In the genomic region with DNA sequence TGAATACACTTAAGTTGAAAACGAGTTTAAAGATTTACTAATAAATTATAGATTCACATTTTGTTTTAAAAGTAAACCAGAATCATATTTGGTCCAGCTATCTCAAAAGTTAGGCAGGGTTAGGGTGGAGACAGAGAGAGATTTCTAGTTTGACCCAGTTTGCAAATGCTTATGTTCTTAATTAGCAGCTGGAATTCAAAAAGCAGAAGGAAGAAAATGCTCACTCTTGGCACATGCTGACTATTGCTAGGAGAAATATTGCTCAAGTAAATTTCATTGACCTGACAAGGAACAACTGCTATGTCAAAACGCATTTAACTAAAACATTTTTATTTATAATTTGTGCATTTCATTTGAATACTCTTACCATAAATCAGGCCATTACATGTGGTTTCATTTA, we compare ENCODE assay signal across 16 cellular contexts.
DNase-seq lines count a peak whose midpoint lies in the region; ATAC-seq and TF ChIP-seq lines count a peak whose summit lies in the region.
"Had no signal": no experiment of that assay in that cellular context is flagged by ENCODE, and none has a peak within 500 bp of the region (broad histone marks: within the 10 kb centered on the region; RNA-seq: fewer than 3 reads in every experiment).

No MANE protein-coding gene starts in this region.

- DNase-seq in SIG-M5 treated with dmso at 0.1 percent for 504 hours (lab: John Stamatoyannopoulos, UW; ENCODE audit: unreplicated experiment) (peak; percentile 6), SIG-M5 (lab: John Stamatoyannopoulos, UW) (no peak), amniotic epithelial cell (ENCODE audit: low read depth) (peak; percentile 9), left ventricle myocardium superior (no peak), aorta (no peak), brain microvascular endothelial cell (no peak), NCI-H128 (lab: John Stamatoyannopoulos, UW; ENCODE audit: unreplicated experiment) (no peak)
- DNase-seq in activated CD4-positive, alpha-beta T cell treated with anti-CD3 and anti-CD28 coated beads for 1 hour: no peak
- DNase-seq: 8988T; activated effector memory CD4-positive, alpha-beta T cell treated with anti-CD3 and anti-CD28 coated beads, Interleukin-2, amount 50 U/mL, for 16 hours; CD8-positive, alpha-beta T cell; dermis blood vessel endothelial cell; NCI-H1694; psoas muscle; T-cell had no signal

- H3K36me3 ChIP-seq in aorta (ENCODE audit: control insufficient read depth in 1 of 2, insufficient read depth in 2 of 2, low read length in 1 of 2): no peaks in the 10 kb centered on the region
- H3K36me3 ChIP-seq in brain microvascular endothelial cell (replicated peaks): no peaks in the 10 kb centered on the region

- H3K9me3 ChIP-seq in aorta (ENCODE audit: control insufficient read depth, low read length): no peaks in the 10 kb centered on the region
- H3K9me3 ChIP-seq: psoas muscle had no signal

- H3K27me3 ChIP-seq in aorta (ENCODE audit: control insufficient read depth in 1 of 2, insufficient read depth in 2 of 2, low read length in 1 of 2) (no peaks in the 10 kb centered on the region), brain microvascular endothelial cell (replicated peaks) (no peaks in the 10 kb centered on the region)

- WGBS in aorta, 2 donors: 62 to 65% methylated on average over 2 of the region's 2 CpGs

- ATAC-seq in left ventricle myocardium superior: peak; percentile 84
- peak; percentile 11 for ATAC-seq in aorta (ENCODE audit: low FRiP score)
- ATAC-seq: CD8-positive, alpha-beta T cell; psoas muscle; T-cell; WTC11 had no signal

- H3K27ac ChIP-seq in aorta (ENCODE audit: low read depth in 1 of 2, low read length in 2 of 2) (no peak overlapping the region), brain microvascular endothelial cell (no peak overlapping the region)
- H3K27ac ChIP-seq: psoas muscle had no signal

- intact Hi-C loops in left ventricle myocardium superior (cut with micrococcal nuclease) (no loop called here), aorta (cut with DNase I) (no loop called here)

- in situ Hi-C loops in brain microvascular endothelial cell (cut with HindIII; ENCODE audit: low pct_ligation_motif_present, low sequenced_read_pairs): no loop called here

- TF ChIP-seq CTCF in brain microvascular endothelial cell (IDR thresholded peaks at IDR 0.05; ENCODE audit: low read depth, low read length, missing control alignments): no peak

- H3K4me1 ChIP-seq in aorta (ENCODE audit: control insufficient read depth in 1 of 2, insufficient read depth in 2 of 2, low read length in 2 of 2): no peaks in the 10 kb centered on the region
- H3K4me1 ChIP-seq: psoas muscle had no signal

- no peak overlapping the region for H3K4me3 ChIP-seq in aorta (ENCODE audit: low read length in 2 of 2)
- H3K4me3 ChIP-seq in brain microvascular endothelial cell (ENCODE audit: low read depth, low read length): no peak overlapping the region
- H3K4me3 ChIP-seq: psoas muscle had no signal

Comparison
In these comparisons a context has a peak if more than half of its experiments do, and no peak if none do; other contexts are left out.
1. DNase-seq: peak in SIG-M5 treated with dmso at 0.1 percent for 504 hours (single experiment) and amniotic epithelial cell (single experiment); none in SIG-M5 (single experiment), left ventricle myocardium superior (single experiment), aorta (0 of 2), activated CD4-positive, alpha-beta T cell treated with anti-CD3 and anti-CD28 coated beads for 1 hour (single experiment), brain microvascular endothelial cell (single experiment) and NCI-H128 (single experiment).